In the genomic region with DNA sequence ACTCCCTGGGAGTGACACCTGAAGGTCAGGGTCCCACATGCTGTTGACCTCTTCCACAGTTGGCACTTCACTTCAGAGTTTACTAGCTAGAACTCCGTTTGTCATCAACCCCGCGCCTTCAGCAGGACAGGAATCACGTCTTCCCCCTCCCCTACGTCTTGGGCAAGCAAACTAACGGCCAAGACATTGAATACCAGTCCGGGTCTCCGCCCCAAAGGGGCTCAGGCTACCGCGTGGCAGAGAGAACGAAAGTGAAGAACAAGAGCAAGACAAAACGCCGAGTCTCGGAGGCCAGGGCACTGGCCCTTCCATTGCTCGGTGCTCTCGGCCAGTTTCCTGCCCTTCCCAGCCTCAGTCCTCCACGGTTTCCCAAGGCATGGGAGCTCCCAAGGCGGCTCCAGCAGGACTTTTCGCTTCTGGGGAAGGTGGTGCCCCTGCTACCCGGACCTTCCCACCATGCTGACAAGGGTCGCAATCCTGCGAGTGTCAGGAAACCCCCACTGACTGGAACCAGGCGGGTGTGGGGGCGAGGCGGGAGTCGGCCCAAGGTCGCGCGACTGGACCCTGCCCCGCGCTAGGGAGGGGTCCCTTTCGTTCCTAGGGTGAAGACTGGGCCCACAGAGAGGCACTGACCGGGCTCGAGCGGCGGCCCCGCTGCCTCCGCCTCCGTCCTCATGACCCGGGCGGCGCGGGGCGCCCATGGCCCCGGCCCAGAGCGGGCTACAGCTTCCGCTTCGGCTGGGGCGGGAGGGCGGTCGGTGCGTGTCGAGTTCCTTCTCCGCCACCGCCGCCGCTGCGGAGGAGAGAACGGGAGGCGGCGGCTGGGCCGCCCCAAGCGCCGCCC, we compare ENCODE assay signal across 8 cellular contexts. TPM values are rescaled to one million over a fixed set of nuclear protein-coding genes. Genes with fewer than 3 reads are reported as not detected.
A peak's percentile ranks its signal among the peaks of the same experiment; 100 is the strongest.
DNase-seq lines count a peak whose midpoint lies in the region; ATAC-seq and TF ChIP-seq lines count a peak whose summit lies in the region.

A gene (minus strand): TSS at position 823 of the 844 bp plus-strand sequence. CDS start 147 bp downstream, at position 676.

- H3K4me1 ChIP-seq in BLaER1 = peaks cover 70% of the 10 kb centered on the region
- peaks cover 4% of the 10 kb centered on the region for H3K4me1 ChIP-seq in foreskin keratinocyte
- H3K4me1 ChIP-seq in neutrophil (ENCODE audit: control insufficient read depth in 1 of 2, insufficient read depth in 1 of 2, low read depth in 1 of 2, low read length in 1 of 2) = peaks cover 55% of the 10 kb centered on the region in 2 experiments
- peaks cover 5 to 14% of the 10 kb centered on the region in 2 donors for H3K4me1 ChIP-seq in uterus

- H3K4me2 ChIP-seq in BLaER1 = peak within 1 kb of the TSS; percentile 100

- H3K4me3 ChIP-seq in BLaER1 (peak within 1 kb of the TSS; percentile 90), neutrophil (ENCODE audit: low read depth in 1 of 2, low read length in 1 of 2) (peak within 1 kb of the TSS; percentile 93 to 98), uterus (peak within 1 kb of the TSS; percentile 83 to 88)

- peak within 1 kb of the TSS; percentile 97 for H3K4me3 Mint-ChIP-seq in activated T-helper 2 cell treated with anti-CD3 and anti-CD28 coated beads, Interferon-gamma antibody, Interleukin-2, Interleukin-4, amounts not matched to agents 10 μg/mL and 5 μg/mL and 100 μg/mL, durations not matched to agents 14 hours and 24 hours and 36 hours (ENCODE audit: low read depth)

- peak within 1 kb of the TSS; percentile 98 for H3K27ac Mint-ChIP-seq in activated T-helper 2 cell treated with anti-CD3 and anti-CD28 coated beads, Interferon-gamma antibody, Interleukin-2, Interleukin-4, amounts not matched to agents 10 μg/mL and 5 μg/mL and 100 μg/mL, durations not matched to agents 14 hours and 24 hours and 36 hours

- peaks cover 52% of the 10 kb centered on the region for H3K36me3 ChIP-seq in BLaER1
- peaks cover 32% of the 10 kb centered on the region for H3K36me3 ChIP-seq in neutrophil
- H3K36me3 ChIP-seq in uterus = no peaks in the 10 kb centered on the region

- no peaks in the 10 kb centered on the region for H3K27me3 Mint-ChIP-seq in activated T-helper 2 cell treated with anti-CD3 and anti-CD28 coated beads, Interferon-gamma antibody, Interleukin-2, Interleukin-4, amounts not matched to agents 10 μg/mL and 5 μg/mL and 100 μg/mL, durations not matched to agents 14 hours and 24 hours and 36 hours (ENCODE audit: low read depth)

- H3K9me3 ChIP-seq in BLaER1 = no peaks in the 10 kb centered on the region
- no peaks in the 10 kb centered on the region for H3K9me3 ChIP-seq in neutrophil
- no peaks in the 10 kb centered on the region for H3K9me3 ChIP-seq in uterus

- peaks cover 88% of the 10 kb centered on the region for H4K20me1 ChIP-seq in BLaER1

- peak; percentile 67 for DNase-seq in NAMALWA (ENCODE audit: low spot score)
- peak; percentile 37 for DNase-seq in activated T-helper 2 cell treated with anti-CD3 and anti-CD28 coated beads, Interferon-gamma antibody, Interleukin-2, Interleukin-4, amounts not matched to agents 10 μg/mL and 5 μg/mL and 100 μg/mL, durations not matched to agents 14 hours and 24 hours and 36 hours (ENCODE audit: low spot score)
- DNase-seq in foreskin keratinocyte = peak in 1 of 2 donors; percentile 17
- no peak for DNase-seq in uterus
- no peak for DNase-seq in amniotic stem cell (lab: John Stamatoyannopoulos, UW)

- TF ChIP-seq CTCF in foreskin keratinocyte (conservative IDR thresholded peaks at IDR 0.05) (no peak), neutrophil (IDR thresholded peaks at IDR 0.05) (no peak), uterus (IDR thresholded peaks at IDR 0.05) (no peak)

- no peaks in the 10 kb centered on the region for H3K9me3 Mint-ChIP-seq in activated T-helper 2 cell treated with anti-CD3 and anti-CD28 coated beads, Interferon-gamma antibody, Interleukin-2, Interleukin-4, amounts not matched to agents 10 μg/mL and 5 μg/mL and 100 μg/mL, durations not matched to agents 14 hours and 24 hours and 36 hours

- peak within 1 kb of the TSS; percentile 97 for H3K9ac ChIP-seq in BLaER1

- H3K27ac ChIP-seq in BLaER1 (peak within 1 kb of the TSS; percentile 98), foreskin keratinocyte (peak within 1 kb of the TSS; percentile 95), neutrophil (peak within 1 kb of the TSS; percentile 99), uterus (peak within 1 kb of the TSS; percentile 98 to 99)

- H3K4me1 Mint-ChIP-seq in activated T-helper 2 cell treated with anti-CD3 and anti-CD28 coated beads, Interferon-gamma antibody, Interleukin-2, Interleukin-4, amounts not matched to agents 10 μg/mL and 5 μg/mL and 100 μg/mL, durations not matched to agents 14 hours and 24 hours and 36 hours (ENCODE audit: low read depth) = peaks cover 50% of the 10 kb centered on the region

- ATAC-seq in GM19467 (IDR thresholded peaks at IDR 0.05; ENCODE audit: unreplicated experiment) (peak; percentile 17), foreskin keratinocyte (peak; percentile 0)

- H3K27me3 ChIP-seq in BLaER1 = no peaks in the 10 kb centered on the region
- no peaks in the 10 kb centered on the region for H3K27me3 ChIP-seq in foreskin keratinocyte
- H3K27me3 ChIP-seq in neutrophil = no peaks in the 10 kb centered on the region
- no peaks in the 10 kb centered on the region for H3K27me3 ChIP-seq in uterus

- peaks cover 48% of the 10 kb centered on the region for H3K36me3 Mint-ChIP-seq in activated T-helper 2 cell treated with anti-CD3 and anti-CD28 coated beads, Interferon-gamma antibody, Interleukin-2, Interleukin-4, amounts not matched to agents 10 μg/mL and 5 μg/mL and 100 μg/mL, durations not matched to agents 14 hours and 24 hours and 36 hours (ENCODE audit: low read depth)

- intact Hi-C loops in activated T-helper 2 cell treated with anti-CD3 and anti-CD28 coated beads, Interferon-gamma antibody, Interleukin-2, Interleukin-4, amounts not matched to agents 10 μg/mL and 5 μg/mL and 100 μg/mL, durations not matched to agents 14 hours and 24 hours and 36 hours (cut with micrococcal nuclease) = loop anchor here (1.0 to 10.0 kb wide), 3 partner anchors 48 to 640 kb away; a partner anchor contains a TSS
- intact Hi-C loops in uterus (cut with DNase I; ENCODE audit: low total_unique reads) = no loop called here

- TF ChIP-seq POLR2A in uterus (IDR thresholded peaks at IDR 0.05) = peak; percentile 48 to 82

RNA-seq across cellular contexts. Expression of the gene that starts here (rescaled TPM):
- total RNA-seq in activated T-helper 2 cell treated with anti-CD3 and anti-CD28 coated beads, Interferon-gamma antibody, Interleukin-2, Interleukin-4, amounts not matched to agents 10 μg/mL and 5 μg/mL and 100 μg/mL, durations not matched to agents 14 hours and 24 hours and 36 hours = 115 and 128 TPM in 2 replicates
- total RNA-seq in foreskin keratinocyte = 73.6 and 74.9 TPM in 2 replicates
- polyA plus RNA-seq in foreskin keratinocyte = 56.1 and 58.1 TPM in 2 replicates
- total RNA-seq in uterus = 10 to 100 TPM; 26.4 to 68.2 (median 44.9) TPM

Comparison
In these comparisons a context has a peak if more than half of its experiments do, and no peak if none do; other contexts are left out.
1. DNase-seq: peak in NAMALWA (single experiment) and activated T-helper 2 cell treated with anti-CD3 and anti-CD28 coated beads, Interferon-gamma antibody, Interleukin-2, Interleukin-4, amounts not matched to agents 10 μg/mL and 5 μg/mL and 100 μg/mL, durations not matched to agents 14 hours and 24 hours and 36 hours (single experiment); none in uterus (0 of 2) and amniotic stem cell (single experiment).
2. Peak in every context shown above with its lines, with median percentiles within 50 percentile points of each other: H3K27ac ChIP-seq and H3K4me3 ChIP-seq.